Comparison of ENCODE assay signal across 9 cellular contexts in the genomic region with DNA sequence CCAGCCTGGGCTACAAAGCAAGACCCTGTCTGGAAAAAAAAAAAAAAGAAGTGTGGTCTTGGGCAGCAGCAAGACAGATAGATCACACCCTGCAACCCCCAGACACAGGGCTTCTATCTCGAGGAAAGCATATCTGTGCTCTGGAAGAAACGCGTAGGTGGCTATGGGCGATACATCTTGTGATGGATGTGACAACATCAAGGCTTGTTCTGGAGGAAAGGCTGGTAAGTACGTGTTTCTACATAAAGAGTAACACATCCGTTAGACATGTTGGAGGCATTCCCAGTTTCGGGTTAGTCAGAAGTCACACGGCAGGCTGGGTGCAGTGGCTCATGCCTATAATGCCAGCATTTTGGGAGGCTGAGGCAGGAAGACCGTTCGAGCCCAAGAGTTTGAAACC. TPM values are rescaled to one million over a fixed set of nuclear protein-coding genes. Genes with fewer than 3 reads are reported as not detected.
DNase-seq lines count a peak whose midpoint lies in the region; ATAC-seq and TF ChIP-seq lines count a peak whose summit lies in the region.
"Had no signal": no experiment of that assay in that cellular context is flagged by ENCODE, and none has a peak within 500 bp of the region (broad histone marks: within the 10 kb centered on the region; RNA-seq: fewer than 3 reads in every experiment).

No MANE protein-coding gene starts in this region.

- peak; percentile 95 for DNase-seq in GM04504 (ENCODE audit: low read depth)
- DNase-seq in RPMI7951 (ENCODE audit: low read depth): peak; percentile 97
- peak; percentile 42 for DNase-seq in colonic mucosa
- peak; percentile 81 for DNase-seq in non-pigmented ciliary epithelial cell (ENCODE audit: low read depth)
- DNase-seq in spleen: no peak
- DNase-seq in NCI-H446 treated with DMSO at 0.1 percent for 48 hours (lab: John Stamatoyannopoulos, UW): no peak
- DNase-seq in BE2C: no peak

- H3K36me3 ChIP-seq in colonic mucosa (no peaks in the 10 kb centered on the region), spleen (peaks cover 0 to 24% (median 14%) of the 10 kb centered on the region in 6 donors), BE2C (no peaks in the 10 kb centered on the region)

- H3K9me3 ChIP-seq in colonic mucosa (no peaks in the 10 kb centered on the region), spleen (no peaks in the 10 kb centered on the region), BE2C (no peaks in the 10 kb centered on the region)

- intact Hi-C loops in colonic mucosa (cut with DNase I): no loop called here
- intact Hi-C loops in spleen (cut with DNase I; ENCODE audit: low total_unique reads): no loop called here

- H3K27ac ChIP-seq in colonic mucosa (no peak overlapping the region), spleen (peak overlapping the region in 2 of 8 donors; percentile 33 to 39)

- TF ChIP-seq POLR2A in spleen (IDR thresholded peaks at IDR 0.05): no peak

- H3K27me3 ChIP-seq in colonic mucosa (no peaks in the 10 kb centered on the region), spleen (replicated peaks in 1 of 7) (peaks cover 0 to 2% (median 0%) of the 10 kb centered on the region in 7 donors), BE2C (no peaks in the 10 kb centered on the region)

- H3K4me1 ChIP-seq in colonic mucosa (no peaks in the 10 kb centered on the region), spleen (peaks cover 0 to 7% (median 0%) of the 10 kb centered on the region in 6 donors), BE2C (no peaks in the 10 kb centered on the region)

- no peak for ATAC-seq in GM19455 (IDR thresholded peaks at IDR 0.05; ENCODE audit: unreplicated experiment)

- H3K9ac ChIP-seq in colonic mucosa (ENCODE audit: low read depth in 2 of 2, low read length in 2 of 2): no peak overlapping the region

- TF ChIP-seq CTCF in colonic mucosa (IDR thresholded peaks at IDR 0.05) (no peak), spleen (IDR thresholded peaks at IDR 0.05 in 8 of 11, conservative IDR thresholded peaks at IDR 0.05 in 3 of 11) (no peak), BE2C (IDR thresholded peaks at IDR 0.05; ENCODE audit: low read depth, low read length) (no peak)

- no peak overlapping the region for H3K4me3 ChIP-seq in colonic mucosa
- no peak overlapping the region for H3K4me3 ChIP-seq in spleen
- H3K4me3 ChIP-seq in BE2C (ENCODE audit: low read depth, low read length): no peak overlapping the region

- 29 to 48% (median 30%) methylated on average over 10 of the region's 10 CpGs for WGBS in spleen, 5 donors

RNA-seq across cellular contexts. Expression of a gene that starts 6.6 kb away (rescaled TPM):
- total RNA-seq in RPMI7951 (2014; rRNA removed; shearing (Covaris generic)): not detected in 2 replicates
- total RNA-seq in colonic mucosa: 1 to 10 TPM in 1 of 2 donors, not detected in 1; 1.5 TPM
- 1 to 10 TPM in 4 of 7 donors, under 1 TPM in 2, not detected in 1; 0.51 to 4.5 (median 2.5) TPM for total RNA-seq in spleen
- 1 to 10 TPM; 1.2 to 2.6 (median 1.2) TPM for polyA plus RNA-seq in spleen
- not detected for polyA plus RNA-seq in BE2C (2012; ENCODE audit: insufficient read depth, insufficient read length, low read depth)

RNA-seq across cellular contexts. Expression of a gene that starts 26.8 kb away (rescaled TPM):
- 203 and 249 TPM in 2 replicates for total RNA-seq in RPMI7951 (2014; rRNA removed; shearing (Covaris generic))
- total RNA-seq in colonic mucosa (100 to 1,000 TPM; 180 to 184 TPM), spleen (100 to 1,000 TPM; 217 to 321 (median 268) TPM)
- polyA plus RNA-seq in spleen: 100 to 1,000 TPM in 1 of 3 donors, 10 to 100 TPM in 2; 67.6 to 125 (median 72.4) TPM
- 152 TPM for polyA plus RNA-seq in BE2C (2012; ENCODE audit: insufficient read depth, insufficient read length, low read depth)

RNA-seq across cellular contexts. Expression of a gene that starts 27.8 kb away (rescaled TPM):
- total RNA-seq in RPMI7951 (2014; rRNA removed; shearing (Covaris generic)): 66.6 and 98.1 TPM in 2 replicates
- total RNA-seq in colonic mucosa (100 to 1,000 TPM; 144 to 223 TPM), spleen (100 to 1,000 TPM in 6 of 7 donors, 10 to 100 TPM in 1; 65.9 to 158 (median 113) TPM)
- 100 to 1,000 TPM; 131 to 219 (median 177) TPM for polyA plus RNA-seq in spleen
- 70.8 TPM for polyA plus RNA-seq in BE2C (2012; ENCODE audit: insufficient read depth, insufficient read length, low read depth)

RNA-seq across cellular contexts. Expression of a gene that starts 28.4 kb away (rescaled TPM):
- total RNA-seq in RPMI7951 (2014; rRNA removed; shearing (Covaris generic)): not detected in 2 replicates
- total RNA-seq in colonic mucosa: not detected
- 1 to 10 TPM in 3 of 7 donors, under 1 TPM in 3, not detected in 1; 0.34 to 5.0 (median 1.3) TPM for total RNA-seq in spleen
- under 1 TPM in 2 of 3 donors, not detected in 1; 0.14 to 0.32 TPM for polyA plus RNA-seq in spleen
- not detected for polyA plus RNA-seq in BE2C (2012; ENCODE audit: insufficient read depth, insufficient read length, low read depth)
- polyA plus RNA-seq: IgD-negative memory B cell had no signal

RNA-seq across cellular contexts. Expression of a gene that starts 38.2 kb away (rescaled TPM):
- 4,698 and 4,789 TPM in 2 replicates for total RNA-seq in RPMI7951 (2014; rRNA removed; shearing (Covaris generic))
- 1,000 to 10,000 TPM; 1,463 to 1,600 TPM for total RNA-seq in colonic mucosa
- over 10,000 TPM in 2 of 7 donors, 1,000 to 10,000 TPM in 5; 4,960 to 10,995 (median 6,703) TPM for total RNA-seq in spleen
- over 10,000 TPM in 1 of 3 donors, 1,000 to 10,000 TPM in 2; 5,646 to 14,078 (median 8,665) TPM for polyA plus RNA-seq in spleen
- 845 TPM for polyA plus RNA-seq in BE2C (2012; ENCODE audit: insufficient read depth, insufficient read length, low read depth)

Comparison
In these comparisons a context has a peak if more than half of its experiments do, and no peak if none do; other contexts are left out.
1. DNase-seq: peak in GM04504 (single experiment), RPMI7951 (single experiment), colonic mucosa (single experiment) and non-pigmented ciliary epithelial cell (single experiment); none in spleen (single experiment), NCI-H446 treated with DMSO at 0.1 percent for 48 hours (single experiment) and BE2C (single experiment).